Comparison of ENCODE assay signal across 1 cellular context in genomic region chr20:51375561-51375960, GRCh38.
TF ChIP-seq lines count a peak whose summit lies in the region.

No MANE protein-coding gene starts in this region.

TF ChIP-seq in K562, 482 proteins besides CTCF, POLR2A, EP300 and RAD21 (continued from another document):
- TF ChIP-seq CBX8 (IDR thresholded peaks at IDR 0.05; ENCODE audit: borderline replicate concordance, extremely low read depth, low read depth, low read length, poor library complexity, severe bottlenecking): no peak
- TF ChIP-seq ZHX1 (conservative IDR thresholded peaks at IDR 0.05; ENCODE audit: low read length): no peak
- TF ChIP-seq HMG20B (CRISPR knock-in tag; IDR thresholded peaks at IDR 0.05): no peak
- no peak for TF ChIP-seq CREB1 (IDR thresholded peaks at IDR 0.05)
- no peak for TF ChIP-seq CREB1 (CRISPR knock-in tag; IDR thresholded peaks at IDR 0.05)
- no peak for TF ChIP-seq SREBF2 (CRISPR knock-in tag; IDR thresholded peaks at IDR 0.05)
